Comparison of ENCODE assay signal across 18 cellular contexts in the genomic region with DNA sequence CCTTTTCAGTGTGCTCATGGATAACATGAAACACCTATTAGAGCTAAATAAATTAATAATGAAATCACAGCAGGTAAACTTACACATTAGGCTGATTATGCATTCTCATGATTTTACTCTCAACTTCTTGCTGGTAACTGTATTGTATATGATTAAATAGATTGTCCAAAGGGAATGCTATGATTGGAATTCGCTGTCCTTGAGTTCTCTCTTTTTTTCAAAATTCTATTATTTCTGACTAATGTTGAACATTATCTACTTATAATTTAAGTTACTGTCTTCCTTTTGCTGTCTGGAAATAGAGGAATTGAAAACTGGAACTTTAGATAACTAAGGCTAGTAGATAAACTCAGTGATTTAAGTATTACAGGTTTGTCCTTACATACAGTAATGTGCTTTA. TPM values are rescaled to one million over a fixed set of nuclear protein-coding genes. Genes with fewer than 3 reads are reported as not detected.
A peak's percentile ranks its signal among the peaks of the same experiment; 100 is the strongest.
DNase-seq lines count a peak whose midpoint lies in the region; FAIRE-seq and TF ChIP-seq lines count a peak whose summit lies in the region.
"Had no signal": no experiment of that assay in that cellular context is flagged by ENCODE, and none has a peak within 500 bp of the region (broad histone marks: within the 10 kb centered on the region; RNA-seq: fewer than 3 reads in every experiment).

No MANE protein-coding gene starts in this region.

- no peaks in the 10 kb centered on the region for H3K27me3 Mint-ChIP-seq in astrocyte (ENCODE audit: low read depth, unreplicated experiment)
- H3K27me3 Mint-ChIP-seq: CD4-positive, alpha-beta T cell had no signal

- H3K9me3 ChIP-seq in SK-N-MC (ENCODE audit: low read depth, low read length) (no peaks in the 10 kb centered on the region), astrocyte (ENCODE audit: insufficient read depth, low read depth, low read length) (no peaks in the 10 kb centered on the region), vagina (no peaks in the 10 kb centered on the region)
- H3K9me3 ChIP-seq: A549, Caco-2 had no signal

- no peak overlapping the region for H3K4me3 Mint-ChIP-seq in astrocyte (ENCODE audit: unreplicated experiment)
- H3K4me3 Mint-ChIP-seq: CD4-positive, alpha-beta T cell had no signal

- H3K36me3 ChIP-seq in SK-N-MC (ENCODE audit: insufficient read depth, low read length) = peaks cover 55% of the 10 kb centered on the region
- H3K36me3 ChIP-seq in astrocyte (ENCODE audit: insufficient read depth, low read length) = peaks cover 2% of the 10 kb centered on the region
- no peaks in the 10 kb centered on the region for H3K36me3 ChIP-seq in vagina

- H3K4me1 ChIP-seq in astrocyte (ENCODE audit: insufficient read depth, low read length) (no peaks in the 10 kb centered on the region), vagina (no peaks in the 10 kb centered on the region)

- no peaks in the 10 kb centered on the region for H4K20me1 ChIP-seq in astrocyte (ENCODE audit: insufficient read depth, low read length)

- no peak for DNase-seq in SK-N-MC (ENCODE audit: low read depth, low spot score)
- DNase-seq in astrocyte (ENCODE audit: low read depth) = no peak
- peak; percentile 6 for DNase-seq in fibroblast of pulmonary artery (ENCODE audit: low read depth)
- DNase-seq in activated CD8-positive, alpha-beta memory T cell treated with anti-CD3 and anti-CD28 coated beads for 24 hours = no peak
- DNase-seq in A172 (ENCODE audit: low spot score) = no peak
- DNase-seq in vagina (ENCODE audit: extremely low spot score in 2 of 2) = no peak
- DNase-seq: AML-193; Caco-2; CD4-positive, alpha-beta T cell; GDM1; GOT3; H7 had no signal

- H3K4me1 Mint-ChIP-seq in astrocyte (ENCODE audit: low read depth, unreplicated experiment) = peaks cover 7% of the 10 kb centered on the region

- intact Hi-C loops in vagina (cut with DNase I) = no loop called here

- H3K36me3 Mint-ChIP-seq in astrocyte (ENCODE audit: low read depth, unreplicated experiment) = no peaks in the 10 kb centered on the region

- H3K9me3 Mint-ChIP-seq in astrocyte (ENCODE audit: unreplicated experiment) = no peaks in the 10 kb centered on the region
- H3K9me3 Mint-ChIP-seq: CD4-positive, alpha-beta T cell had no signal

- H3K27me3 ChIP-seq in astrocyte (ENCODE audit: insufficient read depth, low read length) = no peaks in the 10 kb centered on the region
- no peaks in the 10 kb centered on the region for H3K27me3 ChIP-seq in vagina

- H3K79me2 ChIP-seq in astrocyte (ENCODE audit: insufficient read depth, low read length) = no peaks in the 10 kb centered on the region

- no peak overlapping the region for H2AFZ ChIP-seq in astrocyte (ENCODE audit: low read depth, low read length)

- peak overlapping the region; percentile 11 for H3K27ac Mint-ChIP-seq in astrocyte (ENCODE audit: unreplicated experiment)
- H3K27ac Mint-ChIP-seq: CD4-positive, alpha-beta T cell had no signal

- no peak overlapping the region for H3K4me3 ChIP-seq in SK-N-MC
- H3K4me3 ChIP-seq in astrocyte (ENCODE audit: insufficient read depth, low read depth, low read length) = no peak overlapping the region
- H3K4me3 ChIP-seq in fibroblast of pulmonary artery (replicated peaks; ENCODE audit: low read depth, low read length) = no peak overlapping the region
- H3K4me3 ChIP-seq in vagina = no peak overlapping the region
- H3K4me3 ChIP-seq: A549 had no signal

- H3K4me2 ChIP-seq in astrocyte (ENCODE audit: low read length) = no peak overlapping the region
- H3K4me2 ChIP-seq: A549 had no signal

- H3K27ac ChIP-seq in SK-N-MC (peak overlapping the region; percentile 42; the same call in 1 of the 2 replicates), astrocyte (ENCODE audit: low read depth, low read length) (no peak overlapping the region), vagina (no peak overlapping the region)
- H3K27ac ChIP-seq: A549, C4-2B had no signal

- H3K9ac ChIP-seq in SK-N-MC (ENCODE audit: insufficient read length) (no peak overlapping the region), astrocyte (ENCODE audit: low read length) (no peak overlapping the region)

- no peak for TF ChIP-seq CTCF in astrocyte (IDR thresholded peaks at IDR 0.05; ENCODE audit: insufficient read depth, low read depth, low read length)
- TF ChIP-seq CTCF in fibroblast of pulmonary artery (IDR thresholded peaks at IDR 0.05; ENCODE audit: low read length, missing control alignments) = no peak
- TF ChIP-seq CTCF in vagina (IDR thresholded peaks at IDR 0.05) = no peak

- TF ChIP-seq POLR2A in vagina (IDR thresholded peaks at IDR 0.05) = no peak

- FAIRE-seq in astrocyte (lab: Jason Lieb, UNC) = no peak
- FAIRE-seq: A549, D721Med, GM12892, GM18507, HepG2 had no signal

RNA-seq across cellular contexts. Expression of gene CENPH, which starts 13.1 kb away (rescaled TPM):
- 4.9 and 5.0 TPM in 2 replicates for total RNA-seq in astrocyte
- total RNA-seq in A172 (2014; rRNA removed; shearing (Covaris generic)) = 87.3 and 102 TPM in 2 replicates
- 3.9 TPM for total RNA-seq in vagina

RNA-seq across cellular contexts. Expression of gene CDK7, which starts 32.2 kb away (rescaled TPM):
- total RNA-seq in astrocyte = 53.6 and 58.3 TPM in 2 replicates
- total RNA-seq in A172 (2014; rRNA removed; shearing (Covaris generic)) = 90.1 and 96.2 TPM in 2 replicates
- total RNA-seq in vagina = 10.6 TPM

RNA-seq across cellular contexts. Expression of gene CCNB1, which starts 35.5 kb away (rescaled TPM):
- total RNA-seq in astrocyte (34.2 and 49.8 TPM in 2 replicates), vagina (14.0 TPM)
- 418 and 458 TPM in 2 replicates for total RNA-seq in A172 (2014; rRNA removed; shearing (Covaris generic))

Comparison
In these comparisons a context has a peak if more than half of its experiments do, and no peak if none do; other contexts are left out.
1. RNA of gene CENPH, which starts 13.1 kb away (total RNA-seq): 87.3 to 102 TPM in A172; 4.9 to 5.0 TPM in astrocyte and 3.9 TPM in vagina (single experiment); every median in the first group is over 10 times any median in the second.